8 cellular contexts compared by ENCODE assay signal in genomic region chrX:119685225-119686066, GRCh38. TPM values are rescaled to one million over a fixed set of nuclear protein-coding genes. Genes with fewer than 3 reads are reported as not detected.
A peak's percentile ranks its signal among the peaks of the same experiment; 100 is the strongest.
DNase-seq lines count a peak whose midpoint lies in the region; ATAC-seq and TF ChIP-seq lines count a peak whose summit lies in the region.

No MANE protein-coding gene starts in this region.

- H2AFZ ChIP-seq in Loucy (ENCODE audit: low read length): no peak overlapping the region

- peaks cover 33% of the 10 kb centered on the region for H3K36me3 Mint-ChIP-seq in CD4-positive, CD25-positive, alpha-beta regulatory T cell

- H3K9me2 ChIP-seq in Loucy (replicated peaks; ENCODE audit: low read depth, low read length): no peaks in the 10 kb centered on the region

- no peaks in the 10 kb centered on the region for H3K9me3 Mint-ChIP-seq in CD4-positive, CD25-positive, alpha-beta regulatory T cell
- H3K9me3 Mint-ChIP-seq in stimulated activated naive CD8-positive, alpha-beta T cell treated with anti-CD3 and anti-CD28 coated beads, Interleukin-15, amount 100 ng/mL, for 72 hours: no peaks in the 10 kb centered on the region

- H3K27me3 Mint-ChIP-seq in CD4-positive, CD25-positive, alpha-beta regulatory T cell: no peaks in the 10 kb centered on the region
- no peaks in the 10 kb centered on the region for H3K27me3 Mint-ChIP-seq in stimulated activated naive CD8-positive, alpha-beta T cell treated with anti-CD3 and anti-CD28 coated beads, Interleukin-15, amount 100 ng/mL, for 72 hours

- peak overlapping the region; percentile 68 for H3K4me3 ChIP-seq in CD4-positive, CD25-positive, alpha-beta regulatory T cell (ENCODE audit: low read depth, low read length)
- H3K4me3 ChIP-seq in Loucy (ENCODE audit: low read length, poor library complexity, severe bottlenecking): peak overlapping the region; percentile 75
- no peak overlapping the region for H3K4me3 ChIP-seq in right cardiac atrium (ENCODE audit: low read length)

- peak; percentile 35 to 88 (median 65) for DNase-seq in CD4-positive, CD25-positive, alpha-beta regulatory T cell
- DNase-seq in activated CD8-positive, alpha-beta memory T cell treated with anti-CD3 and anti-CD28 coated beads, Interleukin-2, amount 50 U/mL, for 1 hour (ENCODE audit: extremely low read depth): peak; percentile 56
- DNase-seq in right cardiac atrium (peak in 2 of 3 donors; percentile 56 to 64), NCI-H2029 treated with DMSO at 0.1 percent for 48 hours (lab: John Stamatoyannopoulos, UW) (no peak), kidney tubule cell (ENCODE audit: low spot score) (no peak)
- DNase-seq in stimulated activated naive CD8-positive, alpha-beta T cell treated with anti-CD3 and anti-CD28 coated beads, Interleukin-15, amount 100 ng/mL, for 72 hours: peak; percentile 15 to 54

- peak overlapping the region; percentile 98 for H3K27ac Mint-ChIP-seq in CD4-positive, CD25-positive, alpha-beta regulatory T cell
- peak overlapping the region; percentile 97 for H3K27ac Mint-ChIP-seq in stimulated activated naive CD8-positive, alpha-beta T cell treated with anti-CD3 and anti-CD28 coated beads, Interleukin-15, amount 100 ng/mL, for 72 hours

- H3K79me2 ChIP-seq in Loucy (ENCODE audit: insufficient read depth, low read length): peaks cover 94% of the 10 kb centered on the region

- no peaks in the 10 kb centered on the region for H3K9me3 ChIP-seq in CD4-positive, CD25-positive, alpha-beta regulatory T cell (ENCODE audit: control insufficient read depth in 2 of 2, low read length in 2 of 2)
- H3K9me3 ChIP-seq in Loucy (ENCODE audit: insufficient read depth, low read depth, low read length) (no peaks in the 10 kb centered on the region), right cardiac atrium (ENCODE audit: control insufficient read depth, low read length) (no peaks in the 10 kb centered on the region)

- H3K27me3 ChIP-seq in CD4-positive, CD25-positive, alpha-beta regulatory T cell (ENCODE audit: control insufficient read depth, insufficient read depth, low read length): no peaks in the 10 kb centered on the region
- H3K27me3 ChIP-seq in Loucy (ENCODE audit: insufficient read depth, low read length, poor library complexity, severe bottlenecking) (no peaks in the 10 kb centered on the region), right cardiac atrium (ENCODE audit: control insufficient read depth, insufficient read depth) (no peaks in the 10 kb centered on the region)

- peak in 1 of 2 donors; percentile 16 for ATAC-seq in CD4-positive, CD25-positive, alpha-beta regulatory T cell (ENCODE audit: low read depth in 2 of 2)
- ATAC-seq in GM19438 (IDR thresholded peaks at IDR 0.05; ENCODE audit: low read depth, unreplicated experiment) (peak; percentile 32), right cardiac atrium (peak; percentile 79 to 94)
- peak; percentile 58 for ATAC-seq in stimulated activated naive CD8-positive, alpha-beta T cell treated with anti-CD3 and anti-CD28 coated beads, Interleukin-15, amount 100 ng/mL, for 72 hours

- H3K36me3 ChIP-seq in CD4-positive, CD25-positive, alpha-beta regulatory T cell (ENCODE audit: control insufficient read depth, insufficient read depth, low read length): no peaks in the 10 kb centered on the region
- peaks cover 9% of the 10 kb centered on the region; the same call in 1 of the 2 replicates for H3K36me3 ChIP-seq in Loucy (ENCODE audit: insufficient read depth, low read length)

- peak overlapping the region; percentile 100 for H3K4me2 ChIP-seq in Loucy (ENCODE audit: low read depth, low read length, poor library complexity, severe bottlenecking)

- no peak for TF ChIP-seq CTCF in Loucy (conservative IDR thresholded peaks at IDR 0.05; ENCODE audit: low read length)

- H4K20me1 ChIP-seq in Loucy (ENCODE audit: insufficient read depth, low read length, poor library complexity, severe bottlenecking): peaks cover 23% of the 10 kb centered on the region

- peaks cover 36% of the 10 kb centered on the region for H3F3A ChIP-seq in Loucy (ENCODE audit: low read depth)

- H3K9ac ChIP-seq in Loucy (ENCODE audit: low read depth, low read length, poor library complexity, severe bottlenecking): peak overlapping the region; percentile 84

- peak overlapping the region; percentile 92 to 100 (median 98) for H3K4me3 Mint-ChIP-seq in CD4-positive, CD25-positive, alpha-beta regulatory T cell
- H3K4me3 Mint-ChIP-seq in stimulated activated naive CD8-positive, alpha-beta T cell treated with anti-CD3 and anti-CD28 coated beads, Interleukin-15, amount 100 ng/mL, for 72 hours: peak overlapping the region; percentile 96 to 97

- H3K27ac ChIP-seq in CD4-positive, CD25-positive, alpha-beta regulatory T cell (ENCODE audit: insufficient read depth, low read length, poor library complexity, severe bottlenecking): peak overlapping the region; percentile 97
- peak overlapping the region; percentile 93 for H3K27ac ChIP-seq in right cardiac atrium (ENCODE audit: low read length)

- peaks cover 31 to 96% (median 52%) of the 10 kb centered on the region in 4 donors for H3K4me1 Mint-ChIP-seq in CD4-positive, CD25-positive, alpha-beta regulatory T cell
- peaks cover 62% of the 10 kb centered on the region for H3K4me1 Mint-ChIP-seq in stimulated activated naive CD8-positive, alpha-beta T cell treated with anti-CD3 and anti-CD28 coated beads, Interleukin-15, amount 100 ng/mL, for 72 hours

- intact Hi-C loops in right cardiac atrium (cut with DNase I): no loop called here

- H3K4me1 ChIP-seq in CD4-positive, CD25-positive, alpha-beta regulatory T cell (ENCODE audit: control insufficient read depth, insufficient read depth, low read length, poor library complexity, severe bottlenecking): peaks cover 81% of the 10 kb centered on the region
- H3K4me1 ChIP-seq in Loucy (ENCODE audit: insufficient read depth, low read length, poor library complexity, severe bottlenecking) (peaks cover 58% of the 10 kb centered on the region), right cardiac atrium (ENCODE audit: control insufficient read depth, insufficient read depth, low read length) (peaks cover 7% of the 10 kb centered on the region)

- 41% methylated on average over 15 of the region's 15 CpGs for WGBS in right cardiac atrium

RNA-seq across cellular contexts. Expression of gene SEPTIN6, which starts 7.5 kb away (rescaled TPM):
- 290 TPM for total RNA-seq in CD4-positive, CD25-positive, alpha-beta regulatory T cell
- polyA plus RNA-seq in CD4-positive, CD25-positive, alpha-beta regulatory T cell: 100 to 1,000 TPM; 144 to 201 (median 191) TPM
- 10 to 100 TPM; 13.9 to 30.4 (median 16.8) TPM for total RNA-seq in right cardiac atrium
- 5.7 TPM for polyA plus RNA-seq in right cardiac atrium

Comparison
In these comparisons a context has a peak if more than half of its experiments do, and no peak if none do; other contexts are left out.
1. DNase-seq: peak in CD4-positive, CD25-positive, alpha-beta regulatory T cell (3 of 3), activated CD8-positive, alpha-beta memory T cell treated with anti-CD3 and anti-CD28 coated beads, Interleukin-2, amount 50 U/mL, for 1 hour (single experiment), right cardiac atrium (2 of 3) and stimulated activated naive CD8-positive, alpha-beta T cell treated with anti-CD3 and anti-CD28 coated beads, Interleukin-15, amount 100 ng/mL, for 72 hours (2 of 2); none in NCI-H2029 treated with DMSO at 0.1 percent for 48 hours (single experiment) and kidney tubule cell (single experiment).